Comparison of ENCODE assay signal across 7 cellular contexts in genomic region chr16:637081-638018, GRCh38. TPM values are rescaled to one million over a fixed set of nuclear protein-coding genes. Genes with fewer than 3 reads are reported as not detected.
A peak's percentile ranks its signal among the peaks of the same experiment; 100 is the strongest.
DNase-seq lines count a peak whose midpoint lies in the region; FAIRE-seq and TF ChIP-seq lines count a peak whose summit lies in the region.

No MANE protein-coding gene starts in this region.

- peak; percentile 91 for FAIRE-seq in GM12892 (lab: Jason Lieb, UNC)

- DNase-seq in GM12892 (ENCODE audit: insufficient read length) = peak; percentile 99
- DNase-seq in MV-4-11 (lab: John Stamatoyannopoulos, UW) = peak; percentile 46
- DNase-seq in activated T-cell treated with anti-CD3 and anti-CD28 coated beads for 1 hour (ENCODE audit: low read depth) = peak; percentile 86
- peak; percentile 92 for DNase-seq in epithelial cell of esophagus (ENCODE audit: low read depth)
- peak; percentile 92 for DNase-seq in mucosa of gallbladder (ENCODE audit: low spot score)
- DNase-seq in stimulated activated CD8-positive, alpha-beta memory T cell treated with anti-CD3 and anti-CD28 coated beads, Interleukin-2, amount 100 ng/mL, for 48 hours (ENCODE audit: low read depth in 2 of 2) = peak; percentile 85 to 87
- no peak for DNase-seq in NCI-H510A (lab: John Stamatoyannopoulos, UW)

- no peak for TF ChIP-seq CTCF in epithelial cell of esophagus (IDR thresholded peaks at IDR 0.05; ENCODE audit: insufficient read depth, low read depth, low read length, missing control alignments)

- peak overlapping the region; percentile 72 for H3K4me3 ChIP-seq in epithelial cell of esophagus (ENCODE audit: low read length)

- no peak for TF ChIP-seq POLR2A in GM12892 (IDR thresholded peaks at IDR 0.05; ENCODE audit: low read depth, low read length)

RNA-seq across cellular contexts. Expression of gene METTL26, which starts 1.2 kb away (rescaled TPM):
- polyA plus RNA-seq in GM12892 (2012; ENCODE audit: missing spikeins) = 44.1 TPM
- total RNA-seq in mucosa of gallbladder = 69.3 TPM

RNA-seq across cellular contexts. Expression of gene MCRIP2, which starts 4.3 kb away (rescaled TPM):
- 17.0 TPM for polyA plus RNA-seq in GM12892 (2012; ENCODE audit: missing spikeins)
- total RNA-seq in mucosa of gallbladder = 67.6 TPM

RNA-seq across cellular contexts. Expression of gene WFIKKN1, which starts 6.6 kb away (rescaled TPM):
- not detected for polyA plus RNA-seq in GM12892 (2012; ENCODE audit: missing spikeins)
- 1.7 TPM for total RNA-seq in mucosa of gallbladder

RNA-seq across cellular contexts. Expression of gene WDR90, which starts 11.8 kb away (rescaled TPM):
- polyA plus RNA-seq in GM12892 (2012; ENCODE audit: missing spikeins) = 21.1 TPM
- total RNA-seq in mucosa of gallbladder = 62.4 TPM

RNA-seq across cellular contexts. Expression of gene RHOT2, which starts 30.6 kb away (rescaled TPM):
- polyA plus RNA-seq in GM12892 (2012; ENCODE audit: missing spikeins) = 40.5 TPM
- total RNA-seq in mucosa of gallbladder = 125 TPM
